ENCODE assay signal across 18 cellular contexts in the genomic region with DNA sequence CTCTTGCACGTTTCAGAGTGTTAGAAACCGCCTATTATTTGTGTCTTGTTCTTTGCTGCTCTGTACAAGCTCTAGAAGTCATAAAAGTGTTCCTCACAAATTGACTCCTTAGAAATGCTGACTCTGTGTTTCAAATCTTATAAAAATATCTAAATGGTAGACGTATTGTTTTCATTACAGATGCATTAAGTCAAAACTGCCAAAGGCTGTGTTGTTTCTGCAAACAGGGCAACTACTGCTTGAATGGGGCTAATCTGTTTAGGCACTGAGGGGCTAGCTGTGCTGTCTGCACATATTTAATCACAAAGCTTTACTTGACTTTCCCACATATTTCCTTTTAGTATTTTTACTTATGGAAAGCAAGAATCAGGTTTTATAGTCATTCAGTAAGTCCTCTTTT.
DNase-seq lines count a peak whose midpoint lies in the region; ATAC-seq, FAIRE-seq and TF ChIP-seq lines count a peak whose summit lies in the region.
"Had no signal": no experiment of that assay in that cellular context is flagged by ENCODE, and none has a peak within 500 bp of the region (broad histone marks: within the 10 kb centered on the region; RNA-seq: fewer than 3 reads in every experiment).

No MANE protein-coding gene starts in this region.

- H2BK5ac ChIP-seq in IMR-90 (ENCODE audit: low read depth, low read length, poor library complexity, severe bottlenecking) (no peak overlapping the region), H1 (ENCODE audit: low read depth, low read length) (no peak overlapping the region)

- H2AK5ac ChIP-seq in IMR-90 (ENCODE audit: low read depth, low read length) (no peak overlapping the region), H1 (ENCODE audit: low read depth, low read length) (no peak overlapping the region)

- no peak overlapping the region for H4K91ac ChIP-seq in IMR-90 (ENCODE audit: insufficient read depth, low read depth, low read length)
- H4K91ac ChIP-seq in H1 (replicated peaks; ENCODE audit: insufficient read length, low read length) = no peak overlapping the region

- H3K27me3 Mint-ChIP-seq in natural killer cell treated with Interleukin-12 subunit alpha and Interleukin-12 subunit beta and Interleukin-15 and Interleukin-18, amount 100 ng/mL, for 72 hours = no peaks in the 10 kb centered on the region

- H3K14ac ChIP-seq in IMR-90 (replicated peaks; ENCODE audit: low read depth, low read length) (no peak overlapping the region), H1 (ENCODE audit: insufficient read length) (no peak overlapping the region)

- H3K36me3 Mint-ChIP-seq in natural killer cell treated with Interleukin-12 subunit alpha and Interleukin-12 subunit beta and Interleukin-15 and Interleukin-18, amount 100 ng/mL, for 72 hours = no peaks in the 10 kb centered on the region
- H3K36me3 Mint-ChIP-seq: CD14-positive monocyte; CD4-positive, alpha-beta memory T cell had no signal

- no peak for FAIRE-seq in H1 (lab: Jason Lieb, UNC)
- FAIRE-seq: A204.1, GM18507 had no signal

- no peaks in the 10 kb centered on the region for H3K79me2 ChIP-seq in SK-N-SH (ENCODE audit: insufficient read depth)
- no peaks in the 10 kb centered on the region for H3K79me2 ChIP-seq in H1 (ENCODE audit: control insufficient read depth in 1 of 2, insufficient read depth in 2 of 2, low read length in 2 of 2)

- no TSS peak for BruUV-seq in IMR-90 (replicated peaks; lab: Mats Ljungman, UMichigan)

- in situ Hi-C loops in IMR-90 (cut with MboI; ENCODE audit: low sequenced_read_pairs) = no loop called here

- H3K18ac ChIP-seq in IMR-90 (ENCODE audit: low read depth, low read length) (no peak overlapping the region), H1 (ENCODE audit: extremely low read depth, low read length) (no peak overlapping the region)

- H2BK15ac ChIP-seq in IMR-90 (ENCODE audit: low read depth, low read length) (no peak overlapping the region), H1 (ENCODE audit: low read length) (no peak overlapping the region)

- H3K79me1 ChIP-seq in IMR-90 (ENCODE audit: low read depth in 1 of 2, low read length in 2 of 2) = no peaks in the 10 kb centered on the region
- no peaks in the 10 kb centered on the region for H3K79me1 ChIP-seq in H1 (ENCODE audit: low read depth, low read length)

- no peak overlapping the region for H3K4me2 ChIP-seq in IMR-90 (ENCODE audit: low read depth, low read length)
- H3K4me2 ChIP-seq in SK-N-SH = no peak overlapping the region
- no peak overlapping the region for H3K4me2 ChIP-seq in H1 (ENCODE audit: insufficient read depth in 1 of 2, low read depth in 2 of 2, low read length in 2 of 2)
- H3K4me2 ChIP-seq: BLaER1 had no signal

- H3K9me3 ChIP-seq in IMR-90 (ENCODE audit: control insufficient read depth, insufficient read depth, low read length) = no peaks in the 10 kb centered on the region
- no peaks in the 10 kb centered on the region for H3K9me3 ChIP-seq in SK-N-SH
- H3K9me3 ChIP-seq in H1 (ENCODE audit: insufficient read depth in 2 of 2, low read depth in 1 of 2, low read length in 1 of 2) = no peaks in the 10 kb centered on the region
- H3K9me3 ChIP-seq in mucosa of descending colon = no peaks in the 10 kb centered on the region
- H3K9me3 ChIP-seq: BLaER1 had no signal

- H3K27ac Mint-ChIP-seq in natural killer cell treated with Interleukin-12 subunit alpha and Interleukin-12 subunit beta and Interleukin-15 and Interleukin-18, amount 100 ng/mL, for 72 hours = no peak overlapping the region
- H3K27ac Mint-ChIP-seq: CD4-positive, alpha-beta memory T cell; H9 had no signal

- H2BK20ac ChIP-seq in IMR-90 (ENCODE audit: low read depth, low read length) (no peak overlapping the region), H1 (ENCODE audit: low read length) (no peak overlapping the region)

- no peaks in the 10 kb centered on the region for H3K9me1 ChIP-seq in IMR-90 (ENCODE audit: insufficient read depth, low read length)

- peaks cover 6% of the 10 kb centered on the region for H3K9me3 Mint-ChIP-seq in natural killer cell treated with Interleukin-12 subunit alpha and Interleukin-12 subunit beta and Interleukin-15 and Interleukin-18, amount 100 ng/mL, for 72 hours
- H3K9me3 Mint-ChIP-seq: H9 had no signal

- H4K8ac ChIP-seq in IMR-90 (ENCODE audit: low read depth in 2 of 2, low read length in 2 of 2) (no peak overlapping the region), H1 (ENCODE audit: extremely low read depth, insufficient read depth, low read length) (no peak overlapping the region)

- H3K4me1 ChIP-seq in IMR-90 (ENCODE audit: control insufficient read depth, insufficient read depth, low read length) = no peaks in the 10 kb centered on the region
- peaks cover 0 to 11% of the 10 kb centered on the region in 2 experiments; a peak in 2 of 4 replicates for H3K4me1 ChIP-seq in SK-N-SH (ENCODE audit: control insufficient read depth in 1 of 2, insufficient read depth in 2 of 2, low read depth in 1 of 2, low read length in 1 of 2)
- H3K4me1 ChIP-seq in H1 (replicated peaks in 1 of 4; ENCODE audit: control insufficient read depth in 3 of 4, insufficient read depth in 4 of 4, low read length in 3 of 4) = no peaks in the 10 kb centered on the region
- H3K4me1 ChIP-seq in mucosa of descending colon (ENCODE audit: low read depth) = no peaks in the 10 kb centered on the region
- no peaks in the 10 kb centered on the region for H3K4me1 ChIP-seq in foreskin keratinocyte

- H3K36me3 ChIP-seq in IMR-90 (ENCODE audit: control insufficient read depth, insufficient read depth, low read length) (no peaks in the 10 kb centered on the region), SK-N-SH (replicated peaks in 1 of 2; ENCODE audit: control insufficient read depth in 1 of 2, insufficient read depth in 2 of 2, low read length in 1 of 2) (no peaks in the 10 kb centered on the region), H1 (ENCODE audit: control insufficient read depth in 2 of 4, insufficient read depth in 4 of 4, low read length in 3 of 4) (no peaks in the 10 kb centered on the region), mucosa of descending colon (ENCODE audit: low read depth) (no peaks in the 10 kb centered on the region)
- H3K36me3 ChIP-seq: BLaER1 had no signal

- POLR2A ChIA-PET in IMR-90 (lab: Charles Lee; ENCODE audit: unreplicated experiment) = no interaction called here
- POLR2A ChIA-PET in SK-N-SH (lab: Yijun Ruan, JAX) = no interaction called here
- POLR2A ChIA-PET in H1 (lab: Charles Lee; ENCODE audit: partially characterized antibody) = no interaction called here

- TF ChIP-seq CTCF in IMR-90 (conservative IDR thresholded peaks at IDR 0.05; ENCODE audit: low read depth, low read length) (no peak), SK-N-SH (IDR thresholded peaks at IDR 0.05) (no peak), H1 (IDR thresholded peaks at IDR 0.05; ENCODE audit: control extremely low read depth in 1 of 3, insufficient read depth in 1 of 3, low read depth in 1 of 3, low read length in 3 of 3) (no peak), mucosa of descending colon (IDR thresholded peaks at IDR 0.05) (no peak), foreskin keratinocyte (conservative IDR thresholded peaks at IDR 0.05) (no peak)

- CTCF ChIA-PET in IMR-90 (lab: Yijun Ruan, JAX) (no interaction called here), SK-N-SH (lab: Yijun Ruan, JAX) (interaction anchor here (1.0 to 2.4 kb wide), 3 partner anchors 62 to 249 kb away, joined by 3 to 13 read pairs (median 3); no protein-coding TSS in a partner anchor), H1 (lab: Charles Lee; ENCODE audit: partially characterized antibody) (interaction anchor here (1.2 to 1.8 kb wide), 3 partner anchors 10 to 62 kb away, joined by 3 to 6 read pairs (median 4); no protein-coding TSS in a partner anchor)

- H3K27ac ChIP-seq in IMR-90 (ENCODE audit: insufficient read depth, low read length) = no peak overlapping the region
- peak overlapping the region in 1 of 2 experiments; percentile 92; a peak in 2 of 4 replicates for H3K27ac ChIP-seq in SK-N-SH (ENCODE audit: low read depth in 2 of 2, low read length in 1 of 2)
- no peak overlapping the region for H3K27ac ChIP-seq in H1 (ENCODE audit: low read depth, low read length)
- H3K27ac ChIP-seq in foreskin keratinocyte = no peak overlapping the region
- H3K27ac ChIP-seq: BLaER1 had no signal

- intact Hi-C loops in IMR-90 (cut with micrococcal nuclease) = no loop called here
- intact Hi-C loops in mucosa of descending colon (cut with DNase I, micrococcal nuclease) = no loop called here

- no peak for TF ChIP-seq RAD21 in IMR-90 (IDR thresholded peaks at IDR 0.05; ENCODE audit: low read length)
- no peak for TF ChIP-seq RAD21 in SK-N-SH (IDR thresholded peaks at IDR 0.05; ENCODE audit: low read length)
- TF ChIP-seq RAD21 in H1 (IDR thresholded peaks at IDR 0.05 in 1 of 2, conservative IDR thresholded peaks at IDR 0.05 in 1 of 2; ENCODE audit: low read depth in 2 of 2, low read length in 2 of 2) = no peak

- H4K20me1 ChIP-seq in IMR-90 (ENCODE audit: insufficient read depth, low read length) (no peaks in the 10 kb centered on the region), SK-N-SH (ENCODE audit: insufficient read depth) (no peaks in the 10 kb centered on the region), H1 (replicated peaks in 1 of 2; ENCODE audit: control insufficient read depth in 1 of 2, insufficient read depth in 2 of 2, low read length in 2 of 2) (no peaks in the 10 kb centered on the region)
- H4K20me1 ChIP-seq: BLaER1 had no signal

- ATAC-seq in IMR-90 (ENCODE audit: low read depth) = no peak
- ATAC-seq in mucosa of descending colon = no peak
- ATAC-seq in natural killer cell treated with Interleukin-12 subunit alpha and Interleukin-12 subunit beta and Interleukin-15 and Interleukin-18, amount 100 ng/mL, for 72 hours = no peak
- ATAC-seq in foreskin keratinocyte = no peak
- no peak for ATAC-seq in HG03039 (IDR thresholded peaks at IDR 0.05; ENCODE audit: unreplicated experiment)

- H3K23ac ChIP-seq in IMR-90 (ENCODE audit: low read depth, low read length) = no peak overlapping the region
- no peak overlapping the region for H3K23ac ChIP-seq in H1 (ENCODE audit: insufficient read length)

- TF ChIP-seq POLR2A in IMR-90 (IDR thresholded peaks at IDR 0.05; ENCODE audit: low read depth, low read length) (no peak), H1 (IDR thresholded peaks at IDR 0.05; ENCODE audit: control extremely low read depth in 1 of 2, low read depth in 2 of 2, low read length in 2 of 2) (no peak)

- dilution Hi-C loops in IMR-90 (cut with HindIII; ENCODE audit: low sequenced_read_pairs, unreplicated experiment) = no loop called here

- H2AFZ ChIP-seq in IMR-90 (replicated peaks; ENCODE audit: low read length, poor library complexity) = no peak overlapping the region
- no peak overlapping the region for H2AFZ ChIP-seq in SK-N-SH (ENCODE audit: low read depth)
- H2AFZ ChIP-seq in H1 (ENCODE audit: low read length) = 0 out of 2 replicates have a peak overlapping the region, but pooled peaks have one; percentile 22

- H2AK9ac ChIP-seq in IMR-90 (replicated peaks; ENCODE audit: low read depth, low read length, poor library complexity) = no peak overlapping the region

- no peaks in the 10 kb centered on the region for H3K9me2 ChIP-seq in SK-N-SH

- no peak overlapping the region for H3K4me3 Mint-ChIP-seq in natural killer cell treated with Interleukin-12 subunit alpha and Interleukin-12 subunit beta and Interleukin-15 and Interleukin-18, amount 100 ng/mL, for 72 hours
- H3K4me3 Mint-ChIP-seq: CD14-positive monocyte; CD4-positive, alpha-beta memory T cell; H9 had no signal

- no peak overlapping the region for H2BK120ac ChIP-seq in IMR-90 (ENCODE audit: low read depth, low read length)
- no peak overlapping the region for H2BK120ac ChIP-seq in H1 (replicated peaks; ENCODE audit: low read depth, low read length)

- no CpG with 5 or more reads among the region's 3 CpGs for WGBS in IMR-90 (ENCODE audit: extremely low coverage in 2 of 2, insufficient read length in 1 of 2), 2 experiments
- WGBS in SK-N-SH (ENCODE audit: low lambda C conversion rate) = 3% methylated on average over 3 of the region's 3 CpGs
- WGBS in H1 (ENCODE audit: extremely low coverage in 1 of 2, insufficient coverage in 1 of 2, insufficient read length in 1 of 2, insufficient replicate concordance in 2 of 2, low coverage in 1 of 2, low lambda C conversion rate in 2 of 2, missing lambda C conversion rate in 1 of 2), 2 experiments = 83% methylated on average over 3 of the region's 3 CpGs; no CpG with 5 or more reads in 1 of the 2 experiments

- H3K4me3 ChIP-seq in IMR-90 (ENCODE audit: insufficient read depth, low read depth, low read length) (no peak overlapping the region), SK-N-SH (ENCODE audit: low read depth in 2 of 2, low read length in 1 of 2) (no peak overlapping the region; a peak in 1 of 4 replicates), H1 (ENCODE audit: extremely low read depth in 1 of 4, insufficient read depth in 2 of 4, low read depth in 3 of 4, low read length in 4 of 4) (no peak overlapping the region), mucosa of descending colon (no peak overlapping the region)
- H3K4me3 ChIP-seq: BLaER1 had no signal

- H4K5ac ChIP-seq in IMR-90 (ENCODE audit: low read depth, low read length) (no peak overlapping the region), H1 (ENCODE audit: insufficient read length, low read depth, low read length) (no peak overlapping the region)

- H3K9ac ChIP-seq in IMR-90 (ENCODE audit: low read depth, low read length) = no peak overlapping the region
- no peak overlapping the region for H3K9ac ChIP-seq in SK-N-SH
- no peak overlapping the region for H3K9ac ChIP-seq in H1 (replicated peaks in 1 of 4; ENCODE audit: extremely low read depth in 1 of 4, low read depth in 3 of 4, low read length in 3 of 4)
- H3K9ac ChIP-seq: BLaER1 had no signal

- H3F3A ChIP-seq in SK-N-SH (replicated peaks; ENCODE audit: insufficient read depth) = no peaks in the 10 kb centered on the region

- H3K27me3 ChIP-seq in IMR-90 (ENCODE audit: control insufficient read depth, insufficient read depth, low read length) (no peaks in the 10 kb centered on the region), SK-N-SH (ENCODE audit: insufficient read depth) (no peaks in the 10 kb centered on the region), H1 (replicated peaks in 1 of 4; ENCODE audit: control insufficient read depth in 3 of 4, extremely low read depth in 1 of 4, insufficient read depth in 3 of 4, low read length in 3 of 4) (no peaks in the 10 kb centered on the region), foreskin keratinocyte (no peaks in the 10 kb centered on the region)
- H3K27me3 ChIP-seq: BLaER1 had no signal

- DNase-seq in IMR-90 = no peak
- peak; percentile 46 for DNase-seq in SK-N-SH
- no peak for DNase-seq in H1 (ENCODE audit: low read depth in 1 of 2, low spot score in 2 of 2)
- no peak for DNase-seq in mucosa of descending colon
- DNase-seq in natural killer cell treated with Interleukin-12 subunit alpha and Interleukin-12 subunit beta and Interleukin-15 and Interleukin-18, amount 100 ng/mL, for 72 hours (ENCODE audit: low spot score) = no peak
- DNase-seq in foreskin keratinocyte = no peak
- DNase-seq: AML-193; CD4-positive, alpha-beta memory T cell; DMS153; DMS79; GDM1; GOT3 had no signal

- H3K23me2 ChIP-seq in H1 (ENCODE audit: low read depth, low read length) = no peaks in the 10 kb centered on the region

- TF ChIP-seq EP300 in SK-N-SH (IDR thresholded peaks at IDR 0.05; ENCODE audit: borderline replicate concordance in 1 of 2, low read depth in 1 of 2, low read length in 1 of 2) (peak in 1 of 2 experiments; percentile 87; a peak in 2 of 4 replicates), H1 (IDR thresholded peaks at IDR 0.05; ENCODE audit: borderline replicate concordance in 1 of 2, low read depth in 2 of 2, low read length in 2 of 2) (no peak)

- H3K4ac ChIP-seq in IMR-90 (ENCODE audit: low read depth, low read length) (no peak overlapping the region), H1 (replicated peaks; ENCODE audit: insufficient read length, low read depth, low read length) (no peak overlapping the region)

- H2BK12ac ChIP-seq in H1 (ENCODE audit: low read depth, low read length) = no peak overlapping the region

- H3K4me1 Mint-ChIP-seq in natural killer cell treated with Interleukin-12 subunit alpha and Interleukin-12 subunit beta and Interleukin-15 and Interleukin-18, amount 100 ng/mL, for 72 hours (ENCODE audit: low read depth in 2 of 2) = no peaks in the 10 kb centered on the region
- H3K4me1 Mint-ChIP-seq: CD14-positive monocyte had no signal

- no peak overlapping the region for H3K56ac ChIP-seq in IMR-90 (ENCODE audit: extremely low read depth, insufficient read depth, low read length)
- H3K56ac ChIP-seq in H1 (replicated peaks; ENCODE audit: insufficient read length, low read depth, low read length) = no peak overlapping the region
